ENCODE assay signal across 23 cellular contexts in the genomic region with DNA sequence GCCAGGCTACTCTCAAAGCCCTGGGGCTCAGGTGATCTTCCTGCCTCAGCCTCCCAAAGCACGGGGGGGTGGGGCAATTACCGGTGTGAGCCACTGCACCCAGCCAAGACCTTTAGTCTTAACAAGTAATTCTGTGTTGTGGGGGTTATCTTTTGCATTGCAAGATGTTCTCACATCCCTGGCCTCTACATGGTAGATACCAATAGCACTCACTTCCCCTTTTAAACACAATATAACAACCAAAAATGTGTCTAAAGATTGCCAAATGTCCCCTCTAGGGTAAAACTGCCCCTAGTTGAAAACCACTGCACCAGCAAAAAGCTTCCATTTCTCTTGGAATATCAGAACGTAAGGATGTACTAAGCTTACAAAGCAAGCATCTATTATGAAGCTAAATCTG.
DNase-seq lines count a peak whose midpoint lies in the region; ATAC-seq and TF ChIP-seq lines count a peak whose summit lies in the region.
"Had no signal": no experiment of that assay in that cellular context is flagged by ENCODE, and none has a peak within 500 bp of the region (broad histone marks: within the 10 kb centered on the region; RNA-seq: fewer than 3 reads in every experiment).

No MANE protein-coding gene starts in this region.

- no peaks in the 10 kb centered on the region for H3K9me2 ChIP-seq in SK-N-SH

- no peaks in the 10 kb centered on the region for H4K20me1 ChIP-seq in SK-N-SH (ENCODE audit: insufficient read depth)
- H4K20me1 ChIP-seq: BLaER1 had no signal

- TF ChIP-seq CTCF in SK-N-SH (IDR thresholded peaks at IDR 0.05) (no peak), foreskin fibroblast (IDR thresholded peaks at IDR 0.05; ENCODE audit: low read depth, low read length) (no peak)

- H3F3A ChIP-seq in SK-N-SH (replicated peaks; ENCODE audit: insufficient read depth) = no peaks in the 10 kb centered on the region

- H3K9me3 ChIP-seq in SK-N-SH = no peaks in the 10 kb centered on the region
- H3K9me3 ChIP-seq: BLaER1, Caco-2, sigmoid colon had no signal

- 3% methylated on average over 3 of the region's 3 CpGs for WGBS in SK-N-SH (ENCODE audit: low lambda C conversion rate)

- no peak for TF ChIP-seq RAD21 in SK-N-SH (IDR thresholded peaks at IDR 0.05; ENCODE audit: low read length)

- no peak overlapping the region for H3K27ac Mint-ChIP-seq in effector memory CD8-positive, alpha-beta T cell
- H3K27ac Mint-ChIP-seq: activated naive CD4-positive, alpha-beta T cell treated with anti-CD3 and anti-CD28 coated beads, Interleukin-2, amount 50 U/mL, for 24 hours; natural killer cell treated with Interleukin-12 subunit alpha and Interleukin-12 subunit beta and Interleukin-15 and Interleukin-18, amount 100 ng/mL, for 72 hours; type B pancreatic cell had no signal

- DNase-seq in SK-N-SH = no peak
- peak; percentile 33 for DNase-seq in NOMO-1 treated with DMSO at 0.1 percent for 48 hours (lab: John Stamatoyannopoulos, UW; ENCODE audit: unreplicated experiment)
- no peak for DNase-seq in effector memory CD8-positive, alpha-beta T cell
- no peak for DNase-seq in pons (ENCODE audit: low spot score)
- no peak for DNase-seq in foreskin fibroblast
- DNase-seq: activated CD4-positive, alpha-beta T cell treated with anti-CD3 and anti-CD28 coated beads for 4 hours; aorta; Caco-2; heart right ventricle; NCI-H1436 treated with DMSO at 0.1 percent for 48 hours; NCI-H510A treated with DMSO at 0.1 percent for 48 hours; posterior cingulate gyrus; Right ventricle myocardium superior; sigmoid colon; T-helper 1 cell had no signal

- H3K36me3 ChIP-seq in SK-N-SH (replicated peaks in 1 of 2; ENCODE audit: control insufficient read depth in 1 of 2, insufficient read depth in 2 of 2, low read length in 1 of 2) = no peaks in the 10 kb centered on the region
- H3K36me3 ChIP-seq: BLaER1, heart right ventricle, sigmoid colon had no signal

- peak overlapping the region; percentile 33 to 44; a peak in 2 of 4 replicates for H3K4me3 ChIP-seq in SK-N-SH (ENCODE audit: low read depth in 2 of 2, low read length in 1 of 2)
- no peak overlapping the region for H3K4me3 ChIP-seq in foreskin fibroblast (ENCODE audit: low read depth in 1 of 2, low read length in 2 of 2)
- H3K4me3 ChIP-seq: BLaER1, heart right ventricle, sigmoid colon had no signal

- no peak for TF ChIP-seq EP300 in SK-N-SH (IDR thresholded peaks at IDR 0.05; ENCODE audit: borderline replicate concordance in 1 of 2, low read depth in 1 of 2, low read length in 1 of 2)

- H2AFZ ChIP-seq in SK-N-SH (ENCODE audit: low read depth) = peak overlapping the region; percentile 47

- peaks cover 0 to 7% of the 10 kb centered on the region in 2 donors for H3K9me3 Mint-ChIP-seq in effector memory CD8-positive, alpha-beta T cell
- H3K9me3 Mint-ChIP-seq: activated naive CD4-positive, alpha-beta T cell treated with anti-CD3 and anti-CD28 coated beads, Interleukin-2, amount 50 U/mL, for 24 hours; type B pancreatic cell had no signal

- H3K27me3 Mint-ChIP-seq in effector memory CD8-positive, alpha-beta T cell = peaks cover 15 to 16% of the 10 kb centered on the region in 2 donors
- H3K27me3 Mint-ChIP-seq: natural killer cell treated with Interleukin-12 subunit alpha and Interleukin-12 subunit beta and Interleukin-15 and Interleukin-18, amount 100 ng/mL, for 72 hours; type B pancreatic cell had no signal

- ATAC-seq in SK-N-SH treated with all-trans-retinoic acid at 6 μM for 48 hours (no peak; the same call in 1 of the 3 replicates), HG03135 (IDR thresholded peaks at IDR 0.05; ENCODE audit: unreplicated experiment) (peak; percentile 55), GM21825 (IDR thresholded peaks at IDR 0.05; ENCODE audit: unreplicated experiment) (no peak)
- ATAC-seq in effector memory CD8-positive, alpha-beta T cell (replicated peaks) = no peak
- ATAC-seq: heart right ventricle; natural killer cell treated with Interleukin-12 subunit alpha and Interleukin-12 subunit beta and Interleukin-15 and Interleukin-18, amount 100 ng/mL, for 72 hours had no signal

- no peaks in the 10 kb centered on the region for H3K4me1 Mint-ChIP-seq in effector memory CD8-positive, alpha-beta T cell (ENCODE audit: low read depth in 2 of 2)
- H3K4me1 Mint-ChIP-seq: activated naive CD4-positive, alpha-beta T cell treated with anti-CD3 and anti-CD28 coated beads, Interleukin-2, amount 50 U/mL, for 24 hours had no signal

- no peaks in the 10 kb centered on the region for H3K27me3 ChIP-seq in SK-N-SH (ENCODE audit: insufficient read depth)
- H3K27me3 ChIP-seq: BLaER1, heart right ventricle, sigmoid colon had no signal

- POLR2A ChIA-PET in SK-N-SH (lab: Yijun Ruan, JAX) = no interaction called here

- no peak overlapping the region for H3K4me3 Mint-ChIP-seq in effector memory CD8-positive, alpha-beta T cell
- H3K4me3 Mint-ChIP-seq: activated naive CD4-positive, alpha-beta T cell treated with anti-CD3 and anti-CD28 coated beads, Interleukin-2, amount 50 U/mL, for 24 hours; natural killer cell treated with Interleukin-12 subunit alpha and Interleukin-12 subunit beta and Interleukin-15 and Interleukin-18, amount 100 ng/mL, for 72 hours; type B pancreatic cell had no signal

- no peaks in the 10 kb centered on the region for H3K4me1 ChIP-seq in SK-N-SH (ENCODE audit: control insufficient read depth in 1 of 2, insufficient read depth in 2 of 2, low read depth in 1 of 2, low read length in 1 of 2)
- H3K4me1 ChIP-seq: BLaER1, sigmoid colon had no signal

- no peak overlapping the region for H3K9ac ChIP-seq in SK-N-SH
- H3K9ac ChIP-seq: BLaER1 had no signal

- H3K27ac ChIP-seq in SK-N-SH (ENCODE audit: low read depth in 2 of 2, low read length in 1 of 2) = no peak overlapping the region
- H3K27ac ChIP-seq: BLaER1, epithelial cell of prostate, heart right ventricle, sigmoid colon had no signal

- H3K4me2 ChIP-seq in SK-N-SH = peak overlapping the region; percentile 34; the same call in 1 of the 2 replicates
- H3K4me2 ChIP-seq: BLaER1 had no signal

- CTCF ChIA-PET in SK-N-SH (lab: Yijun Ruan, JAX) = no interaction called here

- H3K79me2 ChIP-seq in SK-N-SH (ENCODE audit: insufficient read depth) = no peaks in the 10 kb centered on the region

- H3K36me3 Mint-ChIP-seq in effector memory CD8-positive, alpha-beta T cell (ENCODE audit: insufficient read depth) = no peaks in the 10 kb centered on the region
- H3K36me3 Mint-ChIP-seq: activated naive CD4-positive, alpha-beta T cell treated with anti-CD3 and anti-CD28 coated beads, Interleukin-2, amount 50 U/mL, for 24 hours; natural killer cell treated with Interleukin-12 subunit alpha and Interleukin-12 subunit beta and Interleukin-15 and Interleukin-18, amount 100 ng/mL, for 72 hours; type B pancreatic cell had no signal

TF ChIP-seq in SK-N-SH, 30 proteins besides CTCF, POLR2A, EP300 and RAD21:
- TF ChIP-seq FOXJ3 (CRISPR knock-in tag; IDR thresholded peaks at IDR 0.05) (no peak), RXRA (IDR thresholded peaks at IDR 0.05; ENCODE audit: borderline replicate concordance, low read depth) (no peak), RFX5 (IDR thresholded peaks at IDR 0.05; ENCODE audit: low read length) (no peak), POLR2AphosphoS5 (IDR thresholded peaks at IDR 0.05; ENCODE audit: low read depth, low read length) (no peak), YY1 (IDR thresholded peaks at IDR 0.05; ENCODE audit: low read depth) (no peak), GABPA (IDR thresholded peaks at IDR 0.05; ENCODE audit: low read depth) (no peak), SMC3 (IDR thresholded peaks at IDR 0.05; ENCODE audit: low read depth, low read length) (no peak), MXI1 (IDR thresholded peaks at IDR 0.05; ENCODE audit: low read depth, low read length) (no peak), NRF1 (IDR thresholded peaks at IDR 0.05; ENCODE audit: low read depth, low read length) (no peak), NFIC (IDR thresholded peaks at IDR 0.05; ENCODE audit: borderline replicate concordance) (no peak)
- TF ChIP-seq, protein P1, sequence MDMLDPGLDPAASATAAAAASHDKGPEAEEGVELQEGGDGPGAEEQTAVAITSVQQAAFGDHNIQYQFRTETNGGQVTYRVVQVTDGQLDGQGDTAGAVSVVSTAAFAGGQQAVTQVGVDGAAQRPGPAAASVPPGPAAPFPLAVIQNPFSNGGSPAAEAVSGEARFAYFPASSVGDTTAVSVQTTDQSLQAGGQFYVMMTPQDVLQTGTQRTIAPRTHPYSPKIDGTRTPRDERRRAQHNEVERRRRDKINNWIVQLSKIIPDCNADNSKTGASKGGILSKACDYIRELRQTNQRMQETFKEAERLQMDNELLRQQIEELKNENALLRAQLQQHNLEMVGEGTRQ (IDR thresholded peaks at IDR 0.05; ENCODE audit: borderline replicate concordance, low read depth, low read length) = no peak

TF ChIP-seq in SK-N-SH treated with all-trans-retinoic acid at 6 μM for 48 hours, 23 proteins besides CTCF, POLR2A, EP300 and RAD21 (continues in another document):
- TF ChIP-seq ZNF565 (CRISPR knock-in tag; conservative IDR thresholded peaks at IDR 0.05; ENCODE audit: low read depth) = no peak
- no peak for TF ChIP-seq TSHZ2 (CRISPR knock-in tag; IDR thresholded peaks at IDR 0.05)

Comparison
In these comparisons a context has a peak if more than half of its experiments do, and no peak if none do; other contexts are left out.
1. H3K4me3 ChIP-seq: peak in SK-N-SH (2 of 2); none in foreskin fibroblast (0 of 2).